ENCODE assay signal across 9 cellular contexts in genomic region chr18:79460445-79461300, GRCh38.
DNase-seq lines count a peak whose midpoint lies in the region; ATAC-seq lines count a peak whose summit lies in the region.
"Had no signal": no experiment of that assay in that cellular context is flagged by ENCODE, and none has a peak within 500 bp of the region (broad histone marks: within the 10 kb centered on the region; RNA-seq: fewer than 3 reads in every experiment).

No MANE protein-coding gene starts in this region.

- no peak overlapping the region for H3K4me3 ChIP-seq in mesendoderm (ENCODE audit: low read length)

- H2AK5ac ChIP-seq in mesendoderm (ENCODE audit: low read length), result no peak overlapping the region

- H3K36me3 ChIP-seq in mesendoderm (ENCODE audit: control insufficient read depth, insufficient read depth, low read length), result no peaks in the 10 kb centered on the region

- CTCF ChIA-PET in activated CD4-positive, alpha-beta memory T cell treated with anti-CD3 and anti-CD28 coated beads for 36 hours (lab: Charles Lee), result no interaction called here

- no peaks in the 10 kb centered on the region for H3K27me3 Mint-ChIP-seq in activated CD4-positive, alpha-beta memory T cell treated with anti-CD3 and anti-CD28 coated beads for 36 hours

- H3K27ac ChIP-seq in mesendoderm (ENCODE audit: low read depth, low read length), result no peak overlapping the region
- H3K27ac ChIP-seq: parathyroid adenoma had no signal

- H3K9ac ChIP-seq in mesendoderm (ENCODE audit: low read length), result no peak overlapping the region
- H3K9ac ChIP-seq: parathyroid adenoma had no signal

- H3K9me3 Mint-ChIP-seq in activated CD4-positive, alpha-beta memory T cell treated with anti-CD3 and anti-CD28 coated beads for 36 hours, result no peaks in the 10 kb centered on the region
- no peaks in the 10 kb centered on the region for H3K9me3 Mint-ChIP-seq in stimulated activated effector memory CD8-positive, alpha-beta T cell treated with anti-CD3 and anti-CD28 coated beads, Interleukin-12 subunit alpha, Interleukin-12 subunit beta, amount 100 ng/mL, for 72 hours

- H2BK120ac ChIP-seq in mesendoderm (ENCODE audit: low read depth, low read length), result no peak overlapping the region

- H3K23ac ChIP-seq in mesendoderm (ENCODE audit: low read length), result peak overlapping the region; percentile 6

- DNase-seq in mesendoderm (no peak), NCI-H2227 (lab: John Stamatoyannopoulos, UW; ENCODE audit: unreplicated experiment) (no peak), NCI-H146 (lab: John Stamatoyannopoulos, UW) (no peak)
- no peak for DNase-seq in activated CD4-positive, alpha-beta memory T cell treated with anti-CD3 and anti-CD28 coated beads for 36 hours
- DNase-seq in stimulated activated effector memory CD8-positive, alpha-beta T cell treated with anti-CD3 and anti-CD28 coated beads, Interleukin-12 subunit alpha, Interleukin-12 subunit beta, amount 100 ng/mL, for 72 hours (ENCODE audit: low spot score in 2 of 2), result no peak

- no peak overlapping the region for H3K4me3 Mint-ChIP-seq in activated CD4-positive, alpha-beta memory T cell treated with anti-CD3 and anti-CD28 coated beads for 36 hours
- no peak overlapping the region for H3K4me3 Mint-ChIP-seq in stimulated activated effector memory CD8-positive, alpha-beta T cell treated with anti-CD3 and anti-CD28 coated beads, Interleukin-12 subunit alpha, Interleukin-12 subunit beta, amount 100 ng/mL, for 72 hours

- no peak overlapping the region for H3K27ac Mint-ChIP-seq in activated CD4-positive, alpha-beta memory T cell treated with anti-CD3 and anti-CD28 coated beads for 36 hours
- H3K27ac Mint-ChIP-seq in stimulated activated effector memory CD8-positive, alpha-beta T cell treated with anti-CD3 and anti-CD28 coated beads, Interleukin-12 subunit alpha, Interleukin-12 subunit beta, amount 100 ng/mL, for 72 hours, result no peak overlapping the region

- H2BK15ac ChIP-seq in mesendoderm (replicated peaks; ENCODE audit: low read depth), result no peak overlapping the region

- peaks cover 33% of the 10 kb centered on the region for H3K36me3 Mint-ChIP-seq in activated CD4-positive, alpha-beta memory T cell treated with anti-CD3 and anti-CD28 coated beads for 36 hours
- peaks cover 59% of the 10 kb centered on the region for H3K36me3 Mint-ChIP-seq in stimulated activated effector memory CD8-positive, alpha-beta T cell treated with anti-CD3 and anti-CD28 coated beads, Interleukin-12 subunit alpha, Interleukin-12 subunit beta, amount 100 ng/mL, for 72 hours

- no peaks in the 10 kb centered on the region for H3K79me1 ChIP-seq in mesendoderm (ENCODE audit: low read length)

- no peak overlapping the region for H3K18ac ChIP-seq in mesendoderm (ENCODE audit: low read length)

- H4K8ac ChIP-seq in mesendoderm (ENCODE audit: low read depth, low read length), result no peak overlapping the region

- intact Hi-C loops in activated CD4-positive, alpha-beta memory T cell treated with anti-CD3 and anti-CD28 coated beads for 36 hours (cut with micrococcal nuclease), result no loop called here

- ATAC-seq in GM18519 (IDR thresholded peaks at IDR 0.05; ENCODE audit: low FRiP score, unreplicated experiment) (peak; percentile 62), GM21619 (IDR thresholded peaks at IDR 0.05; ENCODE audit: unreplicated experiment) (peak; percentile 80), HG03575 (IDR thresholded peaks at IDR 0.05; ENCODE audit: extremely low read depth, insufficient number of reproducible peaks, low FRiP score, unreplicated experiment) (peak; percentile 50)
- no peak for ATAC-seq in stimulated activated effector memory CD8-positive, alpha-beta T cell treated with anti-CD3 and anti-CD28 coated beads, Interleukin-12 subunit alpha, Interleukin-12 subunit beta, amount 100 ng/mL, for 72 hours

- peaks cover 7% of the 10 kb centered on the region for H3K4me1 Mint-ChIP-seq in activated CD4-positive, alpha-beta memory T cell treated with anti-CD3 and anti-CD28 coated beads for 36 hours (ENCODE audit: low read depth)
- H3K4me1 Mint-ChIP-seq in stimulated activated effector memory CD8-positive, alpha-beta T cell treated with anti-CD3 and anti-CD28 coated beads, Interleukin-12 subunit alpha, Interleukin-12 subunit beta, amount 100 ng/mL, for 72 hours, result peaks cover 15% of the 10 kb centered on the region

- no peak overlapping the region for H3K4ac ChIP-seq in mesendoderm (ENCODE audit: low read depth, low read length)

- H3K79me2 ChIP-seq in mesendoderm (ENCODE audit: control insufficient read depth, insufficient read depth, low read length), result no peaks in the 10 kb centered on the region
- H3K79me2 ChIP-seq: parathyroid adenoma had no signal

- no peak overlapping the region for H3K4me2 ChIP-seq in mesendoderm (ENCODE audit: low read length)

- no peaks in the 10 kb centered on the region for H3K27me3 ChIP-seq in mesendoderm (ENCODE audit: insufficient read depth, low read length, poor library complexity)

- peak overlapping the region; percentile 0 for H3K56ac ChIP-seq in mesendoderm (ENCODE audit: low read length)

- no CpG with 5 or more reads among the region's 33 CpGs for WGBS in mesendoderm (ENCODE audit: extremely low coverage, insufficient coverage, low lambda C conversion rate)

- no peak overlapping the region for H4K5ac ChIP-seq in mesendoderm (ENCODE audit: low read length)

- no peaks in the 10 kb centered on the region for H3K4me1 ChIP-seq in mesendoderm (ENCODE audit: control insufficient read depth, low read depth, low read length)
- H3K4me1 ChIP-seq: parathyroid adenoma had no signal

- POLR2A ChIA-PET in activated CD4-positive, alpha-beta memory T cell treated with anti-CD3 and anti-CD28 coated beads for 36 hours (lab: Charles Lee), result no interaction called here

- no peak overlapping the region for H2BK5ac ChIP-seq in mesendoderm (ENCODE audit: low read length)
